ENCODE assay signal across 24 cellular contexts in genomic region chr3:48789665-48790064, GRCh38.
"Had no signal": no experiment of that assay in that cellular context is flagged by ENCODE, and none has a peak within 500 bp of the region (broad histone marks: within the 10 kb centered on the region; RNA-seq: fewer than 3 reads in every experiment).

No MANE protein-coding gene starts in this region.

- H3K4me3 ChIP-seq: Peyer's patch, SJCRH30 had no signal

- H3K27me3 Mint-ChIP-seq: activated B cell treated with CpG ODN at 0.5 μM for 24 hours; activated CD4-positive, alpha-beta memory T cell treated with anti-CD3 and anti-CD28 coated beads for 36 hours; activated CD4-positive, alpha-beta T cell treated with anti-CD3 and anti-CD28 coated beads, Interleukin-2, amount 10 ng/mL, durations not matched to agents 7 days and 5 days had no signal

- DNase-seq: activated B cell treated with CpG ODN at 0.5 μM for 24 hours; activated CD4-positive, alpha-beta memory T cell treated with anti-CD3 and anti-CD28 coated beads for 36 hours; activated CD4-positive, alpha-beta T cell treated with anti-CD3 and anti-CD28 coated beads for 1 hour; activated CD4-positive, alpha-beta T cell treated with anti-CD3 and anti-CD28 coated beads, Interleukin-2, amount 10 ng/mL, durations not matched to agents 7 days and 5 days; activated CD8-positive, alpha-beta memory T cell treated with anti-CD3 and anti-CD28 coated beads for 24 hours; activated effector memory CD4-positive, alpha-beta T cell treated with anti-CD3 and anti-CD28 coated beads, Interleukin-2, amount 50 U/mL, for 16 hours; activated naive CD4-positive, alpha-beta T cell treated with anti-CD3 and anti-CD28 coated beads for 36 hours; aorta; central memory CD4-positive, alpha-beta T cell; KG1; NCI-H1048; NCI-H146; NCI-H187 treated with DMSO at 0.1 percent for 48 hours; NCI-H2081 treated with DMSO at 0.1 percent for 48 hours; NCI-H446; NCI-H524; Peyer's patch; Right ventricle myocardium superior; SJCRH30; SK-N-SH had no signal

- FAIRE-seq: bronchial epithelial cell, TTC549 had no signal

- H3K27me3 ChIP-seq: Peyer's patch, SJCRH30 had no signal

- H3K9me3 ChIP-seq: Peyer's patch, SJCRH30, SK-N-SH had no signal

- H3K9ac ChIP-seq: SK-N-SH had no signal

- H3K9me3 Mint-ChIP-seq: activated B cell treated with CpG ODN at 0.5 μM for 24 hours; activated CD4-positive, alpha-beta memory T cell treated with anti-CD3 and anti-CD28 coated beads for 36 hours; activated CD4-positive, alpha-beta T cell treated with anti-CD3 and anti-CD28 coated beads, Interleukin-2, amount 10 ng/mL, durations not matched to agents 7 days and 5 days; activated naive CD4-positive, alpha-beta T cell treated with anti-CD3 and anti-CD28 coated beads for 36 hours; activated T-helper 1 cell treated with anti-CD3 and anti-CD28 coated beads, Interleukin-12 subunit alpha, Interleukin-12 subunit beta, Interleukin-2, Interleukin-4 antibody, amounts not matched to agents 30 ng/mL and 10 ng/mL and 1 ng/mL, durations not matched to agents 14 hours and 24 hours and 36 hours had no signal

- H3K27ac ChIP-seq: Peyer's patch, RWPE1, SJCRH30 had no signal

- H3K4me3 Mint-ChIP-seq: activated B cell treated with CpG ODN at 0.5 μM for 24 hours; activated CD4-positive, alpha-beta memory T cell treated with anti-CD3 and anti-CD28 coated beads for 36 hours; activated CD4-positive, alpha-beta T cell treated with anti-CD3 and anti-CD28 coated beads, Interleukin-2, amount 10 ng/mL, durations not matched to agents 7 days and 5 days; activated naive CD4-positive, alpha-beta T cell treated with anti-CD3 and anti-CD28 coated beads for 36 hours; activated T-helper 1 cell treated with anti-CD3 and anti-CD28 coated beads, Interleukin-12 subunit alpha, Interleukin-12 subunit beta, Interleukin-2, Interleukin-4 antibody, amounts not matched to agents 30 ng/mL and 10 ng/mL and 1 ng/mL, durations not matched to agents 14 hours and 24 hours and 36 hours had no signal

- H3K4me1 Mint-ChIP-seq: activated B cell treated with CpG ODN at 0.5 μM for 24 hours had no signal

- H3K4me2 ChIP-seq: SK-N-SH had no signal

- H3K27ac Mint-ChIP-seq: activated B cell treated with CpG ODN at 0.5 μM for 24 hours; activated CD4-positive, alpha-beta T cell treated with anti-CD3 and anti-CD28 coated beads, Interleukin-2, amount 10 ng/mL, durations not matched to agents 7 days and 5 days; activated naive CD4-positive, alpha-beta T cell treated with anti-CD3 and anti-CD28 coated beads for 36 hours; activated T-helper 1 cell treated with anti-CD3 and anti-CD28 coated beads, Interleukin-12 subunit alpha, Interleukin-12 subunit beta, Interleukin-2, Interleukin-4 antibody, amounts not matched to agents 30 ng/mL and 10 ng/mL and 1 ng/mL, durations not matched to agents 14 hours and 24 hours and 36 hours had no signal

- H3K4me1 ChIP-seq: Peyer's patch, SJCRH30 had no signal
